23 cellular contexts compared by ENCODE assay signal in genomic region chr3:128379768-128380167, GRCh38.
DNase-seq lines count a peak whose midpoint lies in the region; ATAC-seq, FAIRE-seq and TF ChIP-seq lines count a peak whose summit lies in the region.
"Had no signal": no experiment of that assay in that cellular context is flagged by ENCODE, and none has a peak within 500 bp of the region (broad histone marks: within the 10 kb centered on the region; RNA-seq: fewer than 3 reads in every experiment).

No MANE protein-coding gene starts in this region.

- TF ChIP-seq EP300 in K562 (IDR thresholded peaks at IDR 0.05; ENCODE audit: low read length), result no peak

- CTCF ChIA-PET in K562 (lab: Yijun Ruan, JAX; ENCODE audit: low intra/inter-chr PET ratio) (no interaction called here), Calu3 (lab: Charles Lee) (no interaction called here)

- no peaks in the 10 kb centered on the region for H3K79me2 ChIP-seq in GM23338 (replicated peaks; ENCODE audit: insufficient read depth)
- H3K79me2 ChIP-seq in K562 (ENCODE audit: control insufficient read depth, insufficient read depth, low read length), result no peaks in the 10 kb centered on the region

- H3K9me3 Mint-ChIP-seq in GM23338 (no peaks in the 10 kb centered on the region), Calu3 (ENCODE audit: low read depth, unreplicated experiment) (no peaks in the 10 kb centered on the region)
- H3K9me3 Mint-ChIP-seq: CD4-positive, CD25-positive, alpha-beta regulatory T cell had no signal

- intact Hi-C loops in Right ventricle myocardium inferior (cut with DNase I) (loop anchor here (5.0 kb wide), 1 partner anchor 82 kb away; no protein-coding TSS in a partner anchor), K562 (cut with micrococcal nuclease) (no loop called here), prostate gland (cut with DNase I) (loop anchor here (5.0 kb wide), 1 partner anchor 103 kb away; no protein-coding TSS in a partner anchor), Calu3 (cut with micrococcal nuclease; ENCODE audit: unreplicated experiment) (loop anchor here (10.0 kb wide), 1 partner anchor 155 kb away; no protein-coding TSS in a partner anchor)

- H2AFZ ChIP-seq in GM23338 (no peak overlapping the region), K562 (ENCODE audit: low read depth, low read length) (no peak overlapping the region)

- in situ Hi-C loops in K562 (cut with MboI), result no loop called here

- ATAC-seq in Right ventricle myocardium inferior (no peak), GM23338 (no peak), K562 (no peak)
- ATAC-seq: GM12878 had no signal

- H3K27me3 Mint-ChIP-seq in GM23338 (ENCODE audit: insufficient read depth, low read depth, poor library complexity), result peaks cover 9% of the 10 kb centered on the region
- no peaks in the 10 kb centered on the region for H3K27me3 Mint-ChIP-seq in Calu3 (ENCODE audit: unreplicated experiment)
- H3K27me3 Mint-ChIP-seq: CD4-positive, CD25-positive, alpha-beta regulatory T cell had no signal

- H3K36me3 ChIP-seq in right atrium auricular region, result no peaks in the 10 kb centered on the region
- H3K36me3 ChIP-seq in GM23338 (ENCODE audit: insufficient read depth), result no peaks in the 10 kb centered on the region
- H3K36me3 ChIP-seq in K562 (ENCODE audit: control insufficient read depth, insufficient read depth, low read length), result no peaks in the 10 kb centered on the region
- no peaks in the 10 kb centered on the region for H3K36me3 ChIP-seq in prostate gland

- H3K4me1 ChIP-seq in right atrium auricular region (peaks cover 0 to 63% of the 10 kb centered on the region in 2 donors), GM23338 (ENCODE audit: insufficient read depth) (no peaks in the 10 kb centered on the region), K562 (replicated peaks in 1 of 2; ENCODE audit: control insufficient read depth in 2 of 2, insufficient read depth in 2 of 2, low read length in 2 of 2) (peaks cover 16 to 28% of the 10 kb centered on the region in 2 experiments; a peak in 4 of 5 replicates), prostate gland (replicated peaks) (peaks cover 28% of the 10 kb centered on the region)

- no peak for TF ChIP-seq RAD21 in K562 (CRISPR knock-in tag; conservative IDR thresholded peaks at IDR 0.05 in 1 of 2, IDR thresholded peaks at IDR 0.05 in 1 of 2)

- no peaks in the 10 kb centered on the region for H3K36me3 Mint-ChIP-seq in GM23338 (ENCODE audit: low read depth)
- peaks cover 12% of the 10 kb centered on the region for H3K36me3 Mint-ChIP-seq in Calu3 (ENCODE audit: insufficient read depth, unreplicated experiment)

- H4K20me1 ChIP-seq in GM23338 (replicated peaks; ENCODE audit: insufficient read depth), result peaks cover 7% of the 10 kb centered on the region
- no peaks in the 10 kb centered on the region for H4K20me1 ChIP-seq in K562 (replicated peaks; ENCODE audit: control insufficient read depth, insufficient read depth, low read length)

- no peak overlapping the region for H3K27ac Mint-ChIP-seq in GM23338
- H3K27ac Mint-ChIP-seq in Calu3 (ENCODE audit: unreplicated experiment), result no peak overlapping the region
- H3K27ac Mint-ChIP-seq: CD4-positive, CD25-positive, alpha-beta regulatory T cell had no signal

- H3K9me2 ChIP-seq in GM23338 (ENCODE audit: insufficient read depth), result no peaks in the 10 kb centered on the region

- H3K27me3 ChIP-seq in right atrium auricular region, result no peaks in the 10 kb centered on the region
- no peaks in the 10 kb centered on the region for H3K27me3 ChIP-seq in GM23338 (ENCODE audit: insufficient read depth)
- no peaks in the 10 kb centered on the region for H3K27me3 ChIP-seq in K562 (ENCODE audit: control insufficient read depth in 2 of 2, insufficient read depth in 2 of 2, low read length in 2 of 2)
- H3K27me3 ChIP-seq in prostate gland (replicated peaks; ENCODE audit: insufficient read depth), result no peaks in the 10 kb centered on the region
- H3K27me3 ChIP-seq: BE2C had no signal

- BruUV-seq in K562 (replicated peaks; lab: Mats Ljungman, UMichigan), result no TSS peak
- BruUV-seq in Calu3 (replicated peaks; lab: Mats Ljungman, UMichigan), result no TSS peak

- DNase-seq in right atrium auricular region (ENCODE audit: low spot score) (no peak), Right ventricle myocardium inferior (ENCODE audit: missing footprints) (no peak), GM23338 (ENCODE audit: low spot score) (no peak), K562 (ENCODE audit: extremely low read depth in 1 of 4, low spot score in 3 of 4) (no peak), prostate gland (ENCODE audit: low spot score) (no peak), Calu3 (no peak), COR-L47 (lab: John Stamatoyannopoulos, UW) (no peak), NCI-H82 treated with DMSO at 0.1 percent for 48 hours (lab: John Stamatoyannopoulos, UW; ENCODE audit: unreplicated experiment) (no peak)
- DNase-seq: 8988T; ACHN; BE2C; CD4-positive, CD25-positive, alpha-beta regulatory T cell; GDM1; KG1; MM.1S; NCI-H1417; NCI-H1694; NCI-H2029 treated with DMSO at 0.1 percent for 48 hours; NCI-H446 treated with DMSO at 0.1 percent for 48 hours; NCI-H526; NCI-H82; SHP77 treated with DMSO at 0.1 percent for 48 hours had no signal

- POLR2A ChIA-PET in K562 (lab: Yijun Ruan, JAX), result no interaction called here

- H3K4me1 Mint-ChIP-seq in GM23338, result peaks cover 5% of the 10 kb centered on the region; the same call in 1 of the 3 replicates
- H3K4me1 Mint-ChIP-seq in Calu3 (ENCODE audit: low read depth, unreplicated experiment), result peaks cover 29% of the 10 kb centered on the region

- H3K4me3 Mint-ChIP-seq in GM23338 (no peak overlapping the region), Calu3 (ENCODE audit: low read depth, unreplicated experiment) (no peak overlapping the region)
- H3K4me3 Mint-ChIP-seq: CD4-positive, CD25-positive, alpha-beta regulatory T cell had no signal

- TF ChIP-seq CTCF in right atrium auricular region (IDR thresholded peaks at IDR 0.05) (no peak), GM23338 (conservative IDR thresholded peaks at IDR 0.05; ENCODE audit: low read depth in 2 of 2) (0 out of 4 replicates have a peak, but pooled peaks have one; percentile 10 to 11), K562 (IDR thresholded peaks at IDR 0.05 in 2 of 3, conservative IDR thresholded peaks at IDR 0.05 in 1 of 3; ENCODE audit: insufficient read depth in 2 of 3, low read depth in 1 of 3, low read length in 3 of 3) (no peak), prostate gland (IDR thresholded peaks at IDR 0.05) (no peak), Calu3 (IDR thresholded peaks at IDR 0.05; ENCODE audit: unreplicated experiment) (no peak)

- H3F3A ChIP-seq in GM23338 (replicated peaks; ENCODE audit: low read depth), result no peaks in the 10 kb centered on the region

- H3K9me3 ChIP-seq in right atrium auricular region, result no peaks in the 10 kb centered on the region
- no peaks in the 10 kb centered on the region for H3K9me3 ChIP-seq in K562 (replicated peaks; ENCODE audit: control insufficient read depth, insufficient read depth, low read depth, low read length)
- no peaks in the 10 kb centered on the region for H3K9me3 ChIP-seq in prostate gland
- H3K9me3 ChIP-seq: BE2C had no signal

- no peaks in the 10 kb centered on the region for H3K9me1 ChIP-seq in K562 (ENCODE audit: control insufficient read depth, insufficient read depth, low read length)

- 66% methylated on average over 4 of the region's 5 CpGs for WGBS in K562 (ENCODE audit: insufficient coverage, low coverage, missing lambda C conversion rate)
- WGBS in prostate gland, result 75% methylated on average over 5 of the region's 5 CpGs

- TF ChIP-seq POLR2A in K562 (conservative IDR thresholded peaks at IDR 0.05) (no peak), prostate gland (IDR thresholded peaks at IDR 0.05) (no peak)

- H3K9ac ChIP-seq in K562 (ENCODE audit: insufficient read depth in 1 of 2, low read depth in 2 of 2, low read length in 2 of 2), result no peak overlapping the region

- H3K4me2 ChIP-seq in GM23338, result no peak overlapping the region
- H3K4me2 ChIP-seq in K562 (ENCODE audit: insufficient read depth, low read length), result no peak overlapping the region

- FAIRE-seq in K562 (lab: Jason Lieb, UNC), result no peak
- FAIRE-seq: GM12878 had no signal

- H3K4me3 ChIP-seq in right atrium auricular region (no peak overlapping the region), GM23338 (no peak overlapping the region), K562 (no peak overlapping the region), prostate gland (no peak overlapping the region)
- H3K4me3 ChIP-seq: GM12878 had no signal

- H3K27ac ChIP-seq in right atrium auricular region (peak overlapping the region; percentile 68 to 82), GM23338 (ENCODE audit: low read depth) (no peak overlapping the region), K562 (ENCODE audit: extremely low read depth, low read depth, low read length) (no peak overlapping the region), prostate gland (peak overlapping the region; percentile 79)

TF ChIP-seq in GM23338, 12 proteins besides CTCF, POLR2A, EP300 and RAD21 (continues in another document):
- TF ChIP-seq EZH2phosphoT487 (IDR thresholded peaks at IDR 0.05; ENCODE audit: unreplicated experiment), result no peak
- TF ChIP-seq POLR2AphosphoS5 (IDR thresholded peaks at IDR 0.05; ENCODE audit: low read depth), result no peak
- no peak for TF ChIP-seq STAT1 (IDR thresholded peaks at IDR 0.05; ENCODE audit: unreplicated experiment)

TF ChIP-seq in K562, 482 proteins besides CTCF, POLR2A, EP300 and RAD21:
- TF ChIP-seq GABPB1 (CRISPR knock-in tag; IDR thresholded peaks at IDR 0.05) (no peak), XRCC5 (IDR thresholded peaks at IDR 0.05; ENCODE audit: low read depth, low read length) (no peak), ZKSCAN1 (IDR thresholded peaks at IDR 0.05; ENCODE audit: low read depth, low read length) (peak; percentile 86), ARID3B (CRISPR knock-in tag; IDR thresholded peaks at IDR 0.05; ENCODE audit: borderline replicate concordance) (no peak)

Comparison
In these comparisons a context has a peak if more than half of its experiments do, and no peak if none do; other contexts are left out.
1. H3K27ac ChIP-seq: peak in right atrium auricular region (2 of 2) and prostate gland (2 of 2); none in GM23338 (single experiment) and K562 (single experiment).
2. CTCF ChIP-seq: peak in GM23338 (2 of 2); none in right atrium auricular region (0 of 2), K562 (0 of 3), prostate gland (0 of 4) and Calu3 (single experiment).